ENCODE assay signal across 2 cellular contexts in the genomic region with DNA sequence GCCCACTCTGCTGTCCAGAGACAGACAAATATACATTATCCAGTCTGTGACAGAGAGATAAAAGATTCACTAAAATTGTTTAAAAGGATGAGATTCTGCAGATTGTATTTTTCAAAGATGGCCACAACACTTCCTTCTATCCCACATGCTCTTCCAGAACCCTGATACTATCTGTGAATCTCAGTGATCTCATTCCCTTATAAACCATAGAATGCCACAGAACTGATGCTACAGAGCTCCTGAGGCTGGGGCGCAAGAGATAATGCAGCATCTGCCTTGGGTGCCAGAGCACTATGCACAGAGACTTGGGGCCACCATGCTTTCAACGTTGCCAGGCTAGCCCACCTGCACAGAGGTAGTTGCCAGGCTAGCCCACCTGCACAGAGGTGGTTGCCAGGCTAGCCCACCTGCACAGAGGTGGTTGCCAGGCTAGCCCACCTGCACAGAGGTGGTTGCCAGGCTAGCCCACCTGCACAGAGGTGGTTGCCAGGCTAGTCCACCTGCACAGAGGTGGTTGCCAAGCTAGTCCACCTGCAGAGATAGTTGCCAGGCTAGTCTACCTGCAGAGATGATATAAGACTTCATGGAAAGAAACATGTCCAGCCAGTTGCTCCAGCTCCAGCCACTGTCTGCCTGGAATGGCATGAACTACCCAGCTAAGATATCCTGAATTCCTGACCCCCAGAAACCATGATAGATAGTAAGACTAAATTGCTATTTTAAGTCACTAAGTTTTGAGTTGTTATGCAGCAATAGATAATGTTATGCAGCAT.
TF ChIP-seq lines count a peak whose summit lies in the region.

No MANE protein-coding gene starts in this region.

TF ChIP-seq in SK-N-SH, 30 proteins besides CTCF, POLR2A, EP300 and RAD21:
- TF ChIP-seq RCOR1 (IDR thresholded peaks at IDR 0.05; ENCODE audit: low read length): peak; percentile 77
- TF ChIP-seq, protein P1, sequence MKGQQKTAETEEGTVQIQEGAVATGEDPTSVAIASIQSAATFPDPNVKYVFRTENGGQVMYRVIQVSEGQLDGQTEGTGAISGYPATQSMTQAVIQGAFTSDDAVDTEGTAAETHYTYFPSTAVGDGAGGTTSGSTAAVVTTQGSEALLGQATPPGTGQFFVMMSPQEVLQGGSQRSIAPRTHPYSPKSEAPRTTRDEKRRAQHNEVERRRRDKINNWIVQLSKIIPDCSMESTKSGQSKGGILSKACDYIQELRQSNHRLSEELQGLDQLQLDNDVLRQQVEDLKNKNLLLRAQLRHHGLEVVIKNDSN (IDR thresholded peaks at IDR 0.05; ENCODE audit: borderline replicate concordance, low read depth): no peak
- no peak for TF ChIP-seq YY1 (IDR thresholded peaks at IDR 0.05; ENCODE audit: low read depth)
- TF ChIP-seq CHD2 (IDR thresholded peaks at IDR 0.05; ENCODE audit: low read length, partially characterized antibody): peak; percentile 55
- TF ChIP-seq, protein P2, sequence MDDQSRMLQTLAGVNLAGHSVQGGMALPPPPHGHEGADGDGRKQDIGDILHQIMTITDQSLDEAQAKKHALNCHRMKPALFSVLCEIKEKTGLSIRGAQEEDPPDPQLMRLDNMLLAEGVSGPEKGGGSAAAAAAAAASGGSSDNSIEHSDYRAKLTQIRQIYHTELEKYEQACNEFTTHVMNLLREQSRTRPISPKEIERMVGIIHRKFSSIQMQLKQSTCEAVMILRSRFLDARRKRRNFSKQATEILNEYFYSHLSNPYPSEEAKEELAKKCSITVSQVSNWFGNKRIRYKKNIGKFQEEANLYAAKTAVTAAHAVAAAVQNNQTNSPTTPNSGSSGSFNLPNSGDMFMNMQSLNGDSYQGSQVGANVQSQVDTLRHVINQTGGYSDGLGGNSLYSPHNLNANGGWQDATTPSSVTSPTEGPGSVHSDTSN (IDR thresholded peaks at IDR 0.05): no peak
- peak; percentile 31; the same call in 1 of the 2 replicates for TF ChIP-seq TCF12 (IDR thresholded peaks at IDR 0.05)
- TF ChIP-seq SIN3A (IDR thresholded peaks at IDR 0.05; ENCODE audit: borderline replicate concordance, low read depth, low read length): no peak
- peak; percentile 55; the same call in 1 of the 2 replicates for TF ChIP-seq MXI1 (IDR thresholded peaks at IDR 0.05; ENCODE audit: low read depth, low read length)
- no peak for TF ChIP-seq SMC3 (IDR thresholded peaks at IDR 0.05; ENCODE audit: low read depth, low read length)
- TF ChIP-seq GATA2 (CRISPR knock-in tag; IDR thresholded peaks at IDR 0.05): peak; percentile 84
TF ChIP-seq in SK-N-SH: peak in this region for 5.

TF ChIP-seq in H1, 55 proteins besides CTCF, POLR2A, EP300 and RAD21:
- TF ChIP-seq KDM1A (IDR thresholded peaks at IDR 0.05; ENCODE audit: borderline replicate concordance, low read length): peak; percentile 65; the same call in 1 of the 2 replicates
- TF ChIP-seq, protein P3, sequence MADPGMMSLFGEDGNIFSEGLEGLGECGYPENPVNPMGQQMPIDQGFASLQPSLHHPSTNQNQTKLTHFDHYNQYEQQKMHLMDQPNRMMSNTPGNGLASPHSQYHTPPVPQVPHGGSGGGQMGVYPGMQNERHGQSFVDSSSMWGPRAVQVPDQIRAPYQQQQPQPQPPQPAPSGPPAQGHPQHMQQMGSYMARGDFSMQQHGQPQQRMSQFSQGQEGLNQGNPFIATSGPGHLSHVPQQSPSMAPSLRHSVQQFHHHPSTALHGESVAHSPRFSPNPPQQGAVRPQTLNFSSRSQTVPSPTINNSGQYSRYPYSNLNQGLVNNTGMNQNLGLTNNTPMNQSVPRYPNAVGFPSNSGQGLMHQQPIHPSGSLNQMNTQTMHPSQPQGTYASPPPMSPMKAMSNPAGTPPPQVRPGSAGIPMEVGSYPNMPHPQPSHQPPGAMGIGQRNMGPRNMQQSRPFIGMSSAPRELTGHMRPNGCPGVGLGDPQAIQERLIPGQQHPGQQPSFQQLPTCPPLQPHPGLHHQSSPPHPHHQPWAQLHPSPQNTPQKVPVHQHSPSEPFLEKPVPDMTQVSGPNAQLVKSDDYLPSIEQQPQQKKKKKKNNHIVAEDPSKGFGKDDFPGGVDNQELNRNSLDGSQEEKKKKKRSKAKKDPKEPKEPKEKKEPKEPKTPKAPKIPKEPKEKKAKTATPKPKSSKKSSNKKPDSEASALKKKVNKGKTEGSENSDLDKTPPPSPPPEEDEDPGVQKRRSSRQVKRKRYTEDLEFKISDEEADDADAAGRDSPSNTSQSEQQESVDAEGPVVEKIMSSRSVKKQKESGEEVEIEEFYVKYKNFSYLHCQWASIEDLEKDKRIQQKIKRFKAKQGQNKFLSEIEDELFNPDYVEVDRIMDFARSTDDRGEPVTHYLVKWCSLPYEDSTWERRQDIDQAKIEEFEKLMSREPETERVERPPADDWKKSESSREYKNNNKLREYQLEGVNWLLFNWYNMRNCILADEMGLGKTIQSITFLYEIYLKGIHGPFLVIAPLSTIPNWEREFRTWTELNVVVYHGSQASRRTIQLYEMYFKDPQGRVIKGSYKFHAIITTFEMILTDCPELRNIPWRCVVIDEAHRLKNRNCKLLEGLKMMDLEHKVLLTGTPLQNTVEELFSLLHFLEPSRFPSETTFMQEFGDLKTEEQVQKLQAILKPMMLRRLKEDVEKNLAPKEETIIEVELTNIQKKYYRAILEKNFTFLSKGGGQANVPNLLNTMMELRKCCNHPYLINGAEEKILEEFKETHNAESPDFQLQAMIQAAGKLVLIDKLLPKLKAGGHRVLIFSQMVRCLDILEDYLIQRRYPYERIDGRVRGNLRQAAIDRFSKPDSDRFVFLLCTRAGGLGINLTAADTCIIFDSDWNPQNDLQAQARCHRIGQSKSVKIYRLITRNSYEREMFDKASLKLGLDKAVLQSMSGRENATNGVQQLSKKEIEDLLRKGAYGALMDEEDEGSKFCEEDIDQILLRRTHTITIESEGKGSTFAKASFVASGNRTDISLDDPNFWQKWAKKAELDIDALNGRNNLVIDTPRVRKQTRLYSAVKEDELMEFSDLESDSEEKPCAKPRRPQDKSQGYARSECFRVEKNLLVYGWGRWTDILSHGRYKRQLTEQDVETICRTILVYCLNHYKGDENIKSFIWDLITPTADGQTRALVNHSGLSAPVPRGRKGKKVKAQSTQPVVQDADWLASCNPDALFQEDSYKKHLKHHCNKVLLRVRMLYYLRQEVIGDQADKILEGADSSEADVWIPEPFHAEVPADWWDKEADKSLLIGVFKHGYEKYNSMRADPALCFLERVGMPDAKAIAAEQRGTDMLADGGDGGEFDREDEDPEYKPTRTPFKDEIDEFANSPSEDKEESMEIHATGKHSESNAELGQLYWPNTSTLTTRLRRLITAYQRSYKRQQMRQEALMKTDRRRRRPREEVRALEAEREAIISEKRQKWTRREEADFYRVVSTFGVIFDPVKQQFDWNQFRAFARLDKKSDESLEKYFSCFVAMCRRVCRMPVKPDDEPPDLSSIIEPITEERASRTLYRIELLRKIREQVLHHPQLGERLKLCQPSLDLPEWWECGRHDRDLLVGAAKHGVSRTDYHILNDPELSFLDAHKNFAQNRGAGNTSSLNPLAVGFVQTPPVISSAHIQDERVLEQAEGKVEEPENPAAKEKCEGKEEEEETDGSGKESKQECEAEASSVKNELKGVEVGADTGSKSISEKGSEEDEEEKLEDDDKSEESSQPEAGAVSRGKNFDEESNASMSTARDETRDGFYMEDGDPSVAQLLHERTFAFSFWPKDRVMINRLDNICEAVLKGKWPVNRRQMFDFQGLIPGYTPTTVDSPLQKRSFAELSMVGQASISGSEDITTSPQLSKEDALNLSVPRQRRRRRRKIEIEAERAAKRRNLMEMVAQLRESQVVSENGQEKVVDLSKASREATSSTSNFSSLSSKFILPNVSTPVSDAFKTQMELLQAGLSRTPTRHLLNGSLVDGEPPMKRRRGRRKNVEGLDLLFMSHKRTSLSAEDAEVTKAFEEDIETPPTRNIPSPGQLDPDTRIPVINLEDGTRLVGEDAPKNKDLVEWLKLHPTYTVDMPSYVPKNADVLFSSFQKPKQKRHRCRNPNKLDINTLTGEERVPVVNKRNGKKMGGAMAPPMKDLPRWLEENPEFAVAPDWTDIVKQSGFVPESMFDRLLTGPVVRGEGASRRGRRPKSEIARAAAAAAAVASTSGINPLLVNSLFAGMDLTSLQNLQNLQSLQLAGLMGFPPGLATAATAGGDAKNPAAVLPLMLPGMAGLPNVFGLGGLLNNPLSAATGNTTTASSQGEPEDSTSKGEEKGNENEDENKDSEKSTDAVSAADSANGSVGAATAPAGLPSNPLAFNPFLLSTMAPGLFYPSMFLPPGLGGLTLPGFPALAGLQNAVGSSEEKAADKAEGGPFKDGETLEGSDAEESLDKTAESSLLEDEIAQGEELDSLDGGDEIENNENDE (IDR thresholded peaks at IDR 0.05; ENCODE audit: insufficient replicate concordance, low read length): no peak
- no peak for TF ChIP-seq CTBP2 (IDR thresholded peaks at IDR 0.05; ENCODE audit: borderline replicate concordance, insufficient read depth, insufficient read length, low read length)
- TF ChIP-seq ASH2L (IDR thresholded peaks at IDR 0.05; ENCODE audit: low read length): no peak
TF ChIP-seq in H1: peak in this region for 1.
